ENCODE assay signal across 19 cellular contexts in genomic region chr21:33392586-33392985, GRCh38. TPM values are rescaled to one million over a fixed set of nuclear protein-coding genes. Genes with fewer than 3 reads are reported as not detected.
DNase-seq lines count a peak whose midpoint lies in the region; FAIRE-seq and TF ChIP-seq lines count a peak whose summit lies in the region.
"Had no signal": no experiment of that assay in that cellular context is flagged by ENCODE, and none has a peak within 500 bp of the region (broad histone marks: within the 10 kb centered on the region; RNA-seq: fewer than 3 reads in every experiment).

No MANE protein-coding gene starts in this region.

- peaks cover 89% of the 10 kb centered on the region for H3K27me3 Mint-ChIP-seq in activated naive CD4-positive, alpha-beta T cell treated with anti-CD3 and anti-CD28 coated beads, Interleukin-2, amount 10 ng/mL, durations not matched to agents 7 days and 5 days
- H3K27me3 Mint-ChIP-seq in activated naive CD4-positive, alpha-beta T cell treated with anti-CD3 and anti-CD28 coated beads for 36 hours (ENCODE audit: low read depth) = peaks cover 2% of the 10 kb centered on the region
- H3K27me3 Mint-ChIP-seq in H9 (ENCODE audit: low read depth) = no peaks in the 10 kb centered on the region

- WGBS in H9 (ENCODE audit: extremely low coverage, insufficient read length, low lambda C conversion rate) = no CpG with 5 or more reads among the region's 9 CpGs

- no peak for DNase-seq in activated naive CD4-positive, alpha-beta T cell treated with anti-CD3 and anti-CD28 coated beads, Interleukin-2, amount 10 ng/mL, durations not matched to agents 7 days and 5 days
- no peak for DNase-seq in activated naive CD4-positive, alpha-beta T cell treated with anti-CD3 and anti-CD28 coated beads for 36 hours
- DNase-seq in H9 (no peak), kidney (peak; percentile 25), NCI-H446 (lab: John Stamatoyannopoulos, UW) (no peak), urothelium cell line (ENCODE audit: low spot score) (no peak), NCI-H1092 (lab: John Stamatoyannopoulos, UW) (no peak)
- DNase-seq: Caco-2; CD4-positive, CD25-positive, alpha-beta regulatory T cell; DMS 273 treated with DMSO at 0.1 percent for 48 hours; DND-41; HCEC 1CT; KG1; NCI-H1436; NCI-H187 treated with DMSO at 0.1 percent for 48 hours; NCI-H2107; NCI-H524 treated with DMSO at 0.1 percent for 48 hours had no signal

- H3K27ac Mint-ChIP-seq in activated naive CD4-positive, alpha-beta T cell treated with anti-CD3 and anti-CD28 coated beads, Interleukin-2, amount 10 ng/mL, durations not matched to agents 7 days and 5 days = peak overlapping the region; percentile 81
- H3K27ac Mint-ChIP-seq in activated naive CD4-positive, alpha-beta T cell treated with anti-CD3 and anti-CD28 coated beads for 36 hours = no peak overlapping the region
- H3K27ac Mint-ChIP-seq in H9 = peak overlapping the region in 2 of 3 experiments; percentile 87 to 88; a peak in 4 of 7 replicates
- H3K27ac Mint-ChIP-seq: CD4-positive, CD25-positive, alpha-beta regulatory T cell had no signal

- no peak overlapping the region for H3T11ph ChIP-seq in H9 (ENCODE audit: low read length)

- H3K4me2 ChIP-seq in H9 (ENCODE audit: insufficient read depth, insufficient read length, low read length) = no peak overlapping the region

- no peak overlapping the region for H2BK5ac ChIP-seq in H9 (ENCODE audit: insufficient read length, low read length)

- H3K36me3 ChIP-seq in kidney (ENCODE audit: control insufficient read depth in 1 of 2, insufficient read depth in 2 of 2, low read length in 2 of 2) = no peaks in the 10 kb centered on the region
- no peaks in the 10 kb centered on the region for H3K36me3 ChIP-seq in neutrophil

- H2AK5ac ChIP-seq in H9 (ENCODE audit: insufficient read length, low read length) = no peak overlapping the region

- H3K27ac ChIP-seq in H9 (ENCODE audit: insufficient read length, low read depth, low read length) (no peak overlapping the region), kidney (ENCODE audit: low read depth in 2 of 2, low read length in 2 of 2) (no peak overlapping the region), neutrophil (peak overlapping the region; percentile 96)

- H2BK12ac ChIP-seq in H9 (ENCODE audit: insufficient read length, low read depth, low read length) = no peak overlapping the region

- no peaks in the 10 kb centered on the region for H3K79me1 ChIP-seq in H9 (ENCODE audit: insufficient read depth, low read depth, low read length, poor library complexity, severe bottlenecking)

- peaks cover 6% of the 10 kb centered on the region for H3K4me1 Mint-ChIP-seq in activated naive CD4-positive, alpha-beta T cell treated with anti-CD3 and anti-CD28 coated beads, Interleukin-2, amount 10 ng/mL, durations not matched to agents 7 days and 5 days
- no peaks in the 10 kb centered on the region for H3K4me1 Mint-ChIP-seq in activated naive CD4-positive, alpha-beta T cell treated with anti-CD3 and anti-CD28 coated beads for 36 hours (ENCODE audit: low read depth)
- H3K4me1 Mint-ChIP-seq in H9 = peaks cover 4 to 10% of the 10 kb centered on the region in 2 experiments

- H3K4me3 ChIP-seq in kidney (ENCODE audit: low read length in 2 of 2) = no peak overlapping the region
- H3K4me3 ChIP-seq in neutrophil (ENCODE audit: low read depth in 1 of 2, low read length in 1 of 2) = no peak overlapping the region
- H3K4me3 ChIP-seq: GM12878 had no signal

- H3K23me2 ChIP-seq in H9 (ENCODE audit: insufficient read length, low read depth, low read length, poor library complexity, severe bottlenecking) = no peaks in the 10 kb centered on the region

- no peak overlapping the region for H4K5ac ChIP-seq in H9 (ENCODE audit: insufficient read length, low read depth, low read length)

- H3K18ac ChIP-seq in H9 (ENCODE audit: insufficient read length, low read depth, low read length) = no peak overlapping the region

- CTCF ChIA-PET in activated naive CD4-positive, alpha-beta T cell treated with anti-CD3 and anti-CD28 coated beads, Interleukin-2, amount 10 ng/mL, durations not matched to agents 7 days and 5 days (lab: Charles Lee) = no interaction called here
- CTCF ChIA-PET in activated naive CD4-positive, alpha-beta T cell treated with anti-CD3 and anti-CD28 coated beads for 36 hours (lab: Charles Lee) = interaction anchor here (0.6 to 1.2 kb wide), 2 partner anchors 31 kb away, joined by 3 read pairs; no protein-coding TSS in a partner anchor

- H3K4ac ChIP-seq in H9 (ENCODE audit: low read depth, low read length) = no peak overlapping the region

- no peak overlapping the region for H2BK15ac ChIP-seq in H9 (ENCODE audit: low read depth, low read length)

- no peak overlapping the region for H2AFZ ChIP-seq in H9 (ENCODE audit: low read length)

- no peak overlapping the region for H2BK20ac ChIP-seq in H9 (ENCODE audit: low read depth, low read length, poor library complexity, severe bottlenecking)

- H3K27me3 ChIP-seq in H9 (ENCODE audit: insufficient read depth, low read length) = no peaks in the 10 kb centered on the region
- H3K27me3 ChIP-seq in neutrophil = no peaks in the 10 kb centered on the region

- no peaks in the 10 kb centered on the region for H3K9me3 Mint-ChIP-seq in activated naive CD4-positive, alpha-beta T cell treated with anti-CD3 and anti-CD28 coated beads, Interleukin-2, amount 10 ng/mL, durations not matched to agents 7 days and 5 days
- H3K9me3 Mint-ChIP-seq in activated naive CD4-positive, alpha-beta T cell treated with anti-CD3 and anti-CD28 coated beads for 36 hours = no peaks in the 10 kb centered on the region
- H3K9me3 Mint-ChIP-seq in H9 = no peaks in the 10 kb centered on the region; a peak in 1 of 5 replicates

- TF ChIP-seq CTCF in H9 (conservative IDR thresholded peaks at IDR 0.05) (no peak), kidney (IDR thresholded peaks at IDR 0.05; ENCODE audit: borderline replicate concordance, extremely low read depth, insufficient read depth) (no peak), neutrophil (IDR thresholded peaks at IDR 0.05) (no peak)

- no peaks in the 10 kb centered on the region for H3K4me1 ChIP-seq in H9 (ENCODE audit: insufficient read depth, low read length)
- H3K4me1 ChIP-seq in kidney (ENCODE audit: control insufficient read depth in 1 of 2, insufficient read depth in 1 of 2, low read depth in 1 of 2, low read length in 2 of 2) = no peaks in the 10 kb centered on the region
- peaks cover 100% of the 10 kb centered on the region in 2 experiments for H3K4me1 ChIP-seq in neutrophil (ENCODE audit: control insufficient read depth in 1 of 2, insufficient read depth in 1 of 2, low read depth in 1 of 2, low read length in 1 of 2)
- H3K4me1 ChIP-seq: Caco-2 had no signal

- H3K36me3 Mint-ChIP-seq in activated naive CD4-positive, alpha-beta T cell treated with anti-CD3 and anti-CD28 coated beads, Interleukin-2, amount 10 ng/mL, durations not matched to agents 7 days and 5 days = no peaks in the 10 kb centered on the region
- H3K36me3 Mint-ChIP-seq in activated naive CD4-positive, alpha-beta T cell treated with anti-CD3 and anti-CD28 coated beads for 36 hours (ENCODE audit: low read depth) = no peaks in the 10 kb centered on the region
- no peaks in the 10 kb centered on the region for H3K36me3 Mint-ChIP-seq in H9 (ENCODE audit: insufficient read depth in 1 of 3, low read depth in 3 of 3)

- H3K14ac ChIP-seq in H9 (ENCODE audit: insufficient read depth, low read length) = no peak overlapping the region

- H3K56ac ChIP-seq in H9 (ENCODE audit: insufficient read length, low read depth, low read length) = no peak overlapping the region

- H3K9me3 ChIP-seq in H9 (ENCODE audit: control insufficient read depth, low read depth, low read length) (no peaks in the 10 kb centered on the region), kidney (ENCODE audit: control insufficient read depth in 1 of 2, low read length in 2 of 2) (no peaks in the 10 kb centered on the region), neutrophil (no peaks in the 10 kb centered on the region)
- H3K9me3 ChIP-seq: Caco-2 had no signal

- H2BK120ac ChIP-seq in H9 (ENCODE audit: low read depth, low read length, poor library complexity, severe bottlenecking) = no peak overlapping the region

- no peak overlapping the region for H4K8ac ChIP-seq in H9 (replicated peaks; ENCODE audit: insufficient read length, low read depth, low read length)

- H3K79me2 ChIP-seq in H9 (ENCODE audit: insufficient read depth, low read length) = no peaks in the 10 kb centered on the region

- H3K4me3 Mint-ChIP-seq in activated naive CD4-positive, alpha-beta T cell treated with anti-CD3 and anti-CD28 coated beads, Interleukin-2, amount 10 ng/mL, durations not matched to agents 7 days and 5 days = no peak overlapping the region
- H3K4me3 Mint-ChIP-seq in activated naive CD4-positive, alpha-beta T cell treated with anti-CD3 and anti-CD28 coated beads for 36 hours = no peak overlapping the region
- H3K4me3 Mint-ChIP-seq in H9 = no peak overlapping the region
- H3K4me3 Mint-ChIP-seq: CD4-positive, CD25-positive, alpha-beta regulatory T cell had no signal

- H3K23ac ChIP-seq in H9 (ENCODE audit: insufficient read length, low read depth, low read length) = no peak overlapping the region

- no peak for FAIRE-seq in kidney (lab: Jason Lieb, UNC)
- FAIRE-seq in urothelium cell line (lab: Jason Lieb, UNC) = no peak
- FAIRE-seq: GM12878 had no signal

- H4K91ac ChIP-seq in H9 (ENCODE audit: insufficient read length, low read depth, low read length) = no peak overlapping the region

- intact Hi-C loops in activated naive CD4-positive, alpha-beta T cell treated with anti-CD3 and anti-CD28 coated beads for 36 hours (cut with micrococcal nuclease) = no loop called here
- intact Hi-C loops in kidney (cut with DNase I) = no loop called here

- H3K9ac ChIP-seq in H9 (ENCODE audit: extremely low read depth, insufficient read length, low read length) = no peak overlapping the region
- H3K9ac ChIP-seq in kidney (ENCODE audit: low read length in 2 of 2) = no peak overlapping the region

- no peaks in the 10 kb centered on the region for H4K20me1 ChIP-seq in H9 (ENCODE audit: control insufficient read depth, insufficient read depth, insufficient read length)

RNA-seq across cellular contexts. Expression of gene IFNGR2, which starts 10.6 kb away (rescaled TPM):
- 10 to 100 TPM; 16.3 to 17.5 TPM for total RNA-seq in activated naive CD4-positive, alpha-beta T cell treated with anti-CD3 and anti-CD28 coated beads for 36 hours
- total RNA-seq in H9 (2021) = 44.1 and 46.1 TPM in 2 replicates
- total RNA-seq in kidney = 68.3 TPM
- polyA plus RNA-seq in kidney (ENCODE audit: insufficient read depth, low read depth, low replicate concordance) = 57.6 TPM
